Comparison of ENCODE assay signal across 28 cellular contexts in genomic region chr10:120776442-120776841, GRCh38.
"Had no signal": no experiment of that assay in that cellular context is flagged by ENCODE, and none has a peak within 500 bp of the region (broad histone marks: within the 10 kb centered on the region; RNA-seq: fewer than 3 reads in every experiment).

No MANE protein-coding gene starts in this region.

- H3K4me2 ChIP-seq: smooth muscle cell had no signal

- H3K4me3 ChIP-seq: ovary, psoas muscle, skin epidermis, smooth muscle cell, spleen, suprapubic skin, testis, tibial artery, transverse colon, upper lobe of left lung, uterus had no signal

- H3K79me2 ChIP-seq: parathyroid adenoma had no signal

- H3K36me3 ChIP-seq: neutrophil, ovary, spleen, suprapubic skin, tibial artery, transverse colon, upper lobe of left lung, uterus had no signal

- H3K4me1 ChIP-seq: parathyroid adenoma, psoas muscle, spleen, suprapubic skin, testis, tibial artery, transverse colon, upper lobe of left lung, uterus had no signal

- H3K9ac ChIP-seq: parathyroid adenoma had no signal

- H2AFZ ChIP-seq: parathyroid adenoma had no signal

- H3K27ac ChIP-seq: neutrophil, ovary, parathyroid adenoma, psoas muscle, skin epidermis, spleen, suprapubic skin, testis, tibial artery, transverse colon, upper lobe of left lung, uterus had no signal

- DNase-seq: naive B cell; naive thymus-derived CD8-positive, alpha-beta T cell; nephron progenitor cell; nucleus accumbens; ovary; posterior cingulate gyrus; psoas muscle; right cardiac atrium; spleen; stimulated activated CD4-positive, alpha-beta T cell treated with anti-CD3 and anti-CD28 coated beads, Interleukin-12 subunit alpha, Interleukin-12 subunit beta, amount 100 ng/mL, for 4 hours; stimulated activated CD4-positive, alpha-beta T cell treated with anti-CD3 and anti-CD28 coated beads, Interleukin-1b, Interleukin-23, amount 100 ng/mL, for 48 hours; stimulated activated CD4-positive, alpha-beta T cell treated with anti-CD3 and anti-CD28 coated beads, Interleukin-4, amount 100 ng/mL, for 1 hour; stimulated activated CD4-positive, alpha-beta T cell treated with anti-CD3 and anti-CD28 coated beads, Interleukin-4, amount 100 ng/mL, for 4 hours; stimulated activated CD8-positive, alpha-beta memory T cell treated with anti-CD3 and anti-CD28 coated beads, Interleukin-4, amount 100 ng/mL, for 48 hours; stimulated activated naive CD4-positive, alpha-beta T cell; stimulated activated naive CD8-positive, alpha-beta T cell treated with anti-CD3 and anti-CD28 coated beads, Interleukin-15, amount 100 ng/mL, for 72 hours; stimulated activated naive CD8-positive, alpha-beta T cell treated with anti-CD3 and anti-CD28 coated beads, Interleukin-15, Interleukin-2, amounts not matched to agents 100 U/mL and 50 U/mL, for 24 hours; substantia nigra; testis; tibial artery; transverse colon; upper lobe of left lung; uterus had no signal

- H3K27me3 ChIP-seq: ovary, testis, tibial artery, transverse colon, upper lobe of left lung, uterus had no signal

- H3K9me3 ChIP-seq: neutrophil, ovary, psoas muscle, spleen, suprapubic skin, testis, tibial artery, transverse colon, upper lobe of left lung, uterus had no signal
